In genomic region chr2:195582188-195582587, GRCh38 we compare ENCODE assay signal across 1 cellular context.
TF ChIP-seq lines count a peak whose summit lies in the region.

No MANE protein-coding gene starts in this region.

TF ChIP-seq in K562, 482 proteins besides CTCF, POLR2A, EP300 and RAD21 (continued from another document):
- no peak for TF ChIP-seq E2F1 (CRISPR knock-in tag; IDR thresholded peaks at IDR 0.05)
- TF ChIP-seq ZNF212 (CRISPR knock-in tag; IDR thresholded peaks at IDR 0.05) = no peak
- no peak for TF ChIP-seq BRF2 (IDR thresholded peaks at IDR 0.05; ENCODE audit: borderline replicate concordance, insufficient read depth, insufficient read length)
